24 cellular contexts compared by ENCODE assay signal in genomic region chr15:99390667-99391066, GRCh38.
DNase-seq lines count a peak whose midpoint lies in the region; ATAC-seq, FAIRE-seq and TF ChIP-seq lines count a peak whose summit lies in the region.
"Had no signal": no experiment of that assay in that cellular context is flagged by ENCODE, and none has a peak within 500 bp of the region (broad histone marks: within the 10 kb centered on the region; RNA-seq: fewer than 3 reads in every experiment).

No MANE protein-coding gene starts in this region.

- H3K4me3 ChIP-seq in BJ (ENCODE audit: low read depth, low read length), result no peak overlapping the region
- no peak overlapping the region for H3K4me3 ChIP-seq in Panc1 (ENCODE audit: low read depth in 2 of 2, low read length in 2 of 2)
- no peak overlapping the region for H3K4me3 ChIP-seq in fibroblast of villous mesenchyme (ENCODE audit: low read depth, low read length)
- no peak overlapping the region for H3K4me3 ChIP-seq in pancreas
- H3K4me3 ChIP-seq: gastroesophageal sphincter, stomach, tibial nerve had no signal

- DNase-seq in BJ (ENCODE audit: low read depth) (no peak), ELR (ENCODE audit: low read depth) (peak; percentile 15), Panc1 (ENCODE audit: low read depth, low spot score) (no peak), fibroblast of villous mesenchyme (ENCODE audit: low read depth) (no peak), DMS 273 treated with DMSO at 0.1 percent for 48 hours (lab: John Stamatoyannopoulos, UW) (no peak), pancreas (no peak)
- DNase-seq: activated CD4-positive, CD25-positive, alpha-beta regulatory T cell treated with anti-CD3 and anti-CD28 coated beads, Interleukin-2, amount 50 U/mL, for 72 hours; activated CD8-positive, alpha-beta T cell treated with anti-CD3 and anti-CD28 coated beads, Interleukin-2, amount 10 ng/mL, durations not matched to agents 7 days and 5 days; activated gamma-delta T cell treated with Interleukin-2 at 50 U/mL for 16 hours; activated naive CD8-positive, alpha-beta T cell treated with anti-CD3 and anti-CD28 coated beads, Interleukin-2, amount 50 U/mL, for 24 hours; activated T-cell treated with anti-CD3 and anti-CD28 coated beads, Interleukin-2, amount 50 U/mL, for 1 hour; CD4-positive, alpha-beta memory T cell; effector CD8-positive, alpha-beta T cell; hypothalamus; NCI-H774; stimulated activated CD8-positive, alpha-beta memory T cell treated with anti-CD3 and anti-CD28 coated beads, Interleukin-4, amount 100 ng/mL, for 48 hours; stomach; T-helper 1 cell had no signal

- BruUV-seq in Panc1 (replicated peaks; lab: Mats Ljungman, UMichigan), result no TSS peak

- no peak for FAIRE-seq in pancreas (lab: Jason Lieb, UNC)
- FAIRE-seq: G401.6, keratinocyte had no signal

- TF ChIP-seq CTCF in BJ (IDR thresholded peaks at IDR 0.05; ENCODE audit: insufficient read depth, low read depth, low read length), result peak; percentile 17; the same call in 1 of the 2 replicates
- TF ChIP-seq CTCF in Panc1 (IDR thresholded peaks at IDR 0.05), result peak; percentile 11; the same call in 1 of the 2 replicates
- TF ChIP-seq CTCF in fibroblast of villous mesenchyme (IDR thresholded peaks at IDR 0.05; ENCODE audit: insufficient read depth, low read depth, low read length), result peak; percentile 33
- no peak for TF ChIP-seq CTCF in pancreas (IDR thresholded peaks at IDR 0.05)

- intact Hi-C loops in Panc1 (cut with micrococcal nuclease; ENCODE audit: unreplicated experiment) (no loop called here), pancreas (cut with DNase I) (no loop called here)

- POLR2A ChIA-PET in BJ (lab: Charles Lee) (no interaction called here), Panc1 (lab: Charles Lee) (no interaction called here)

- CTCF ChIA-PET in BJ (lab: Yijun Ruan, JAX) (interaction anchor here (1.2 to 2.4 kb wide), 5 partner anchors 9 to 313 kb away, joined by 3 to 7 read pairs (median 5); no protein-coding TSS in a partner anchor), Panc1 (lab: Charles Lee) (no interaction called here)

- ATAC-seq in Panc1 (no peak), GM21717 (IDR thresholded peaks at IDR 0.05; ENCODE audit: unreplicated experiment) (no peak), pancreas (no peak)
- ATAC-seq: activated CD8-positive, alpha-beta T cell treated with anti-CD3 and anti-CD28 coated beads, Interleukin-2, amount 10 ng/mL, durations not matched to agents 7 days and 5 days; activated naive CD8-positive, alpha-beta T cell treated with anti-CD3 and anti-CD28 coated beads, Interleukin-2, amount 50 U/mL, for 24 hours; gastroesophageal sphincter; natural killer cell treated with Interleukin-12 subunit alpha and Interleukin-12 subunit beta and Interleukin-15 and Interleukin-18, amount 100 ng/mL, for 72 hours had no signal

- H3K9me3 ChIP-seq in Panc1 (ENCODE audit: control insufficient read depth, insufficient read depth, low read depth, low read length), result peaks cover 6% of the 10 kb centered on the region; the same call in 1 of the 2 replicates
- H3K9me3 ChIP-seq in pancreas, result no peaks in the 10 kb centered on the region

- H3K36me3 ChIP-seq in BJ (ENCODE audit: control insufficient read depth, insufficient read depth, low read length) (no peaks in the 10 kb centered on the region), Panc1 (ENCODE audit: control insufficient read depth, insufficient read depth, low read length) (no peaks in the 10 kb centered on the region; the same call in 1 of the 2 replicates), pancreas (no peaks in the 10 kb centered on the region)
- H3K36me3 ChIP-seq: gastroesophageal sphincter, tibial nerve had no signal

- H3K27ac ChIP-seq in Panc1 (ENCODE audit: low read length) (no peak overlapping the region), pancreas (no peak overlapping the region)
- H3K27ac ChIP-seq: gastroesophageal sphincter, stomach, tibial nerve had no signal

- 67 to 71% methylated on average over 5 of the region's 5 CpGs for WGBS in pancreas, 2 donors

- H3K27me3 ChIP-seq in BJ (ENCODE audit: control insufficient read depth, insufficient read depth, low read length), result no peaks in the 10 kb centered on the region
- H3K27me3 ChIP-seq in Panc1 (ENCODE audit: control insufficient read depth, insufficient read depth, low read length), result no peaks in the 10 kb centered on the region
- H3K27me3 ChIP-seq in pancreas, result no peaks in the 10 kb centered on the region
- H3K27me3 ChIP-seq: stomach, tibial nerve had no signal

- H3K4me1 ChIP-seq in Panc1 (ENCODE audit: control insufficient read depth, insufficient read depth, low read length) (no peaks in the 10 kb centered on the region), pancreas (no peaks in the 10 kb centered on the region)

- in situ Hi-C loops in Panc1 (cut with HindIII; ENCODE audit: low pct_unique_long_range_greater_than_20kb, low sequenced_read_pairs), result no loop called here

Comparison
In these comparisons a context has a peak if more than half of its experiments do, and no peak if none do; other contexts are left out.
1. CTCF ChIP-seq: peak in BJ (single experiment), Panc1 (single experiment) and fibroblast of villous mesenchyme (single experiment); none in pancreas (0 of 4).